Comparison of ENCODE assay signal across 1 cellular context in the genomic region with DNA sequence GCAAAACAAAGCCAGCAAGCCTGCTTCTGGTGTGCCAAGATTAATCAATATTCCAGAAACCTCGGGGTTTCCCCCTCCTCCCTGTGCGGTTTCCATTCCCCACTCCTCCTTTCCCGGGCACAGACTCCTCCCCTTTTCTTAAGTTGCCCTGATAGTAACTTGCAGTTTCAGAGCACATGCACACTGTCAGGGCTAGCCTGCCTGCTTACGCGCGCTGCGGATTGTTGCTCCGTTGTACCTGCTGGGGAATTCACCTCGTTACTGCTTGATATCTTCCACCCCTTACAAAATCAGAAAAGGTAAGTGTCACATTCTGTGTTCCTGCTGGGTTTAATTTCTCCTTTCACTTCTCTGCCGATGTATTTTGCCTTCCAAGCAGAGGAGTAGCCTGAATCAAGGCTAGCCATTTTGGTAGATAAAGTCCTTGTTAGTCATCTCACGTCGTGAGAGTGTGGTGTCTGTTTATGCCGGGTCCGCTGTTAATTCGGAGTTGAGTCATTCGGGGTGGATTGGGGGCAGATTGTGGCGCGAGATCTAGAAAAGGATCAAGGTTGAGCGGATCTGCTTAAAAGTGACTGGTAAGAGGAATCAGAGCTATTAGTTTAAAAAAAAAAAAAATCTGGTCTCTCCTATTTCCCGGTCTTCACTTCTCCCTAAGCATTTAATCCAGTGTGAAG.
A peak's percentile ranks its signal among the peaks of the same experiment; 100 is the strongest.
TF ChIP-seq lines count a peak whose summit lies in the region.

Gene SLC1A3 (plus strand): TSS at position 170 of the 677 bp plus-strand sequence. CDS start 1,818 bp downstream, outside the sequence.

TF ChIP-seq in HEK293, 187 proteins besides CTCF, POLR2A, EP300 and RAD21 (continued from another document and continues in another):
- TF ChIP-seq ZNF704 (tag by site-specific recombination; IDR thresholded peaks at IDR 0.05) (no peak), ZNF701 (tag by site-specific recombination; IDR thresholded peaks at IDR 0.05) (no peak), ZNF211 (tag by site-specific recombination; IDR thresholded peaks at IDR 0.05; ENCODE audit: low read depth) (no peak), ZBTB20 (tag by site-specific recombination; IDR thresholded peaks at IDR 0.05) (peak; percentile 86), ZNF404 (tag by site-specific recombination; IDR thresholded peaks at IDR 0.05) (no peak), ZSCAN30 (tag by site-specific recombination; IDR thresholded peaks at IDR 0.05) (peak; percentile 10; the same call in 1 of the 2 replicates), ZNF623 (tag by site-specific recombination; IDR thresholded peaks at IDR 0.05) (peak; percentile 25; the same call in 1 of the 2 replicates), HOXC10 (CRISPR knock-in tag; IDR thresholded peaks at IDR 0.05) (no peak), ZNF302 (tag by site-specific recombination; IDR thresholded peaks at IDR 0.05; ENCODE audit: low read depth) (no peak), ZNF76 (tag by site-specific recombination; IDR thresholded peaks at IDR 0.05; ENCODE audit: borderline replicate concordance, low read depth) (no peak), HOXA7 (CRISPR knock-in tag; IDR thresholded peaks at IDR 0.05; ENCODE audit: borderline replicate concordance) (no peak), KLF17 (tag by site-specific recombination; IDR thresholded peaks at IDR 0.05) (peak; percentile 77), ZNF837 (tag by site-specific recombination; IDR thresholded peaks at IDR 0.05) (0 out of 2 replicates have a peak, but pooled peaks have one; percentile 18), ZNF677 (tag by site-specific recombination; IDR thresholded peaks at IDR 0.05) (no peak), ZNF416 (tag by site-specific recombination; IDR thresholded peaks at IDR 0.05) (no peak), SETDB1 (IDR thresholded peaks at IDR 0.05; ENCODE audit: insufficient read length, low read length) (no peak), ZNF350 (tag by site-specific recombination; IDR thresholded peaks at IDR 0.05) (no peak), ZNF549 (tag by site-specific recombination; IDR thresholded peaks at IDR 0.05) (no peak), ZNF341 (tag by site-specific recombination; IDR thresholded peaks at IDR 0.05; ENCODE audit: low read depth) (0 out of 2 replicates have a peak, but pooled peaks have one; percentile 19), ZNF843 (tag by site-specific recombination; IDR thresholded peaks at IDR 0.05) (0 out of 2 replicates have a peak, but pooled peaks have one; percentile 38), ZBTB26 (tag by site-specific recombination; optimal IDR thresholded peaks at IDR 0.05) (peak; percentile 47), AEBP2 (tag by site-specific recombination; IDR thresholded peaks at IDR 0.05; ENCODE audit: borderline replicate concordance) (no peak), TCF7L2 (IDR thresholded peaks at IDR 0.05; ENCODE audit: borderline replicate concordance, low read depth, low read length) (no peak), WT1 (tag by site-specific recombination; IDR thresholded peaks at IDR 0.05) (0 out of 2 replicates have a peak, but pooled peaks have one; percentile 35), ZSCAN16 (tag by site-specific recombination; IDR thresholded peaks at IDR 0.05) (no peak), ZNF548 (tag by site-specific recombination; IDR thresholded peaks at IDR 0.05) (no peak), ZBTB1 (tag by site-specific recombination; IDR thresholded peaks at IDR 0.05) (no peak), PRDM1 (tag by site-specific recombination; IDR thresholded peaks at IDR 0.05) (peak; percentile 93), ZNF202 (tag by site-specific recombination; IDR thresholded peaks at IDR 0.05; ENCODE audit: borderline replicate concordance) (no peak), ZNF354C (tag by site-specific recombination; IDR thresholded peaks at IDR 0.05; ENCODE audit: borderline replicate concordance, low read depth) (no peak), ZNF175 (tag by site-specific recombination; IDR thresholded peaks at IDR 0.05) (no peak), ZNF561 (tag by site-specific recombination; IDR thresholded peaks at IDR 0.05; ENCODE audit: borderline replicate concordance) (no peak), ZBTB7A (tag by site-specific recombination; IDR thresholded peaks at IDR 0.05; ENCODE audit: low read depth) (no peak), ZFP37 (tag by site-specific recombination; IDR thresholded peaks at IDR 0.05) (peak; percentile 94), TRIM28 (IDR thresholded peaks at IDR 0.05; ENCODE audit: borderline replicate concordance, low read length) (peak; percentile 92), ZNF624 (tag by site-specific recombination; IDR thresholded peaks at IDR 0.05) (no peak), EGR2 (tag by site-specific recombination; IDR thresholded peaks at IDR 0.05; ENCODE audit: low read depth) (no peak), ZNF266 (tag by site-specific recombination; IDR thresholded peaks at IDR 0.05; ENCODE audit: low read depth) (no peak), ZNF184 (tag by site-specific recombination; IDR thresholded peaks at IDR 0.05) (peak; percentile 32), ZNF645 (tag by site-specific recombination; IDR thresholded peaks at IDR 0.05) (no peak), ZFHX2 (tag by site-specific recombination; conservative IDR thresholded peaks at IDR 0.05) (no peak), ZNF544 (tag by site-specific recombination; IDR thresholded peaks at IDR 0.05) (no peak), SP7 (tag by site-specific recombination; IDR thresholded peaks at IDR 0.05) (peak; percentile 76), ZNF221 (tag by site-specific recombination; IDR thresholded peaks at IDR 0.05; ENCODE audit: borderline replicate concordance) (no peak), ZFP41 (tag by site-specific recombination; IDR thresholded peaks at IDR 0.05; ENCODE audit: borderline replicate concordance) (no peak), ZNF48 (tag by site-specific recombination; IDR thresholded peaks at IDR 0.05) (no peak), ZNF274 (IDR thresholded peaks at IDR 0.05; ENCODE audit: low read length) (no peak), ZNF274 (tag by site-specific recombination; IDR thresholded peaks at IDR 0.05; ENCODE audit: borderline replicate concordance) (no peak), ZNF248 (tag by site-specific recombination; IDR thresholded peaks at IDR 0.05) (no peak)
- TF ChIP-seq, protein P1, sequence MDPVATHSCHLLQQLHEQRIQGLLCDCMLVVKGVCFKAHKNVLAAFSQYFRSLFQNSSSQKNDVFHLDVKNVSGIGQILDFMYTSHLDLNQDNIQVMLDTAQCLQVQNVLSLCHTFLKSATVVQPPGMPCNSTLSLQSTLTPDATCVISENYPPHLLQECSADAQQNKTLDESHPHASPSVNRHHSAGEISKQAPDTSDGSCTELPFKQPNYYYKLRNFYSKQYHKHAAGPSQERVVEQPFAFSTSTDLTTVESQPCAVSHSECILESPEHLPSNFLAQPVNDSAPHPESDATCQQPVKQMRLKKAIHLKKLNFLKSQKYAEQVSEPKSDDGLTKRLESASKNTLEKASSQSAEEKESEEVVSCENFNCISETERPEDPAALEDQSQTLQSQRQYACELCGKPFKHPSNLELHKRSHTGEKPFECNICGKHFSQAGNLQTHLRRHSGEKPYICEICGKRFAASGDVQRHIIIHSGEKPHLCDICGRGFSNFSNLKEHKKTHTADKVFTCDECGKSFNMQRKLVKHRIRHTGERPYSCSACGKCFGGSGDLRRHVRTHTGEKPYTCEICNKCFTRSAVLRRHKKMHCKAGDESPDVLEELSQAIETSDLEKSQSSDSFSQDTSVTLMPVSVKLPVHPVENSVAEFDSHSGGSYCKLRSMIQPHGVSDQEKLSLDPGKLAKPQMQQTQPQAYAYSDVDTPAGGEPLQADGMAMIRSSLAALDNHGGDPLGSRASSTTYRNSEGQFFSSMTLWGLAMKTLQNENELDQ (tag by site-specific recombination; IDR thresholded peaks at IDR 0.05; ENCODE audit: low read depth) = no peak
- TF ChIP-seq, protein P2, sequence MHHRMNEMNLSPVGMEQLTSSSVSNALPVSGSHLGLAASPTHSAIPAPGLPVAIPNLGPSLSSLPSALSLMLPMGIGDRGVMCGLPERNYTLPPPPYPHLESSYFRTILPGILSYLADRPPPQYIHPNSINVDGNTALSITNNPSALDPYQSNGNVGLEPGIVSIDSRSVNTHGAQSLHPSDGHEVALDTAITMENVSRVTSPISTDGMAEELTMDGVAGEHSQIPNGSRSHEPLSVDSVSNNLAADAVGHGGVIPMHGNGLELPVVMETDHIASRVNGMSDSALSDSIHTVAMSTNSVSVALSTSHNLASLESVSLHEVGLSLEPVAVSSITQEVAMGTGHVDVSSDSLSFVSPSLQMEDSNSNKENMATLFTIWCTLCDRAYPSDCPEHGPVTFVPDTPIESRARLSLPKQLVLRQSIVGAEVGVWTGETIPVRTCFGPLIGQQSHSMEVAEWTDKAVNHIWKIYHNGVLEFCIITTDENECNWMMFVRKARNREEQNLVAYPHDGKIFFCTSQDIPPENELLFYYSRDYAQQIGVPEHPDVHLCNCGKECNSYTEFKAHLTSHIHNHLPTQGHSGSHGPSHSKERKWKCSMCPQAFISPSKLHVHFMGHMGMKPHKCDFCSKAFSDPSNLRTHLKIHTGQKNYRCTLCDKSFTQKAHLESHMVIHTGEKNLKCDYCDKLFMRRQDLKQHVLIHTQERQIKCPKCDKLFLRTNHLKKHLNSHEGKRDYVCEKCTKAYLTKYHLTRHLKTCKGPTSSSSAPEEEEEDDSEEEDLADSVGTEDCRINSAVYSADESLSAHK (tag by site-specific recombination; IDR thresholded peaks at IDR 0.05) = peak; percentile 89
- TF ChIP-seq, protein P3, sequence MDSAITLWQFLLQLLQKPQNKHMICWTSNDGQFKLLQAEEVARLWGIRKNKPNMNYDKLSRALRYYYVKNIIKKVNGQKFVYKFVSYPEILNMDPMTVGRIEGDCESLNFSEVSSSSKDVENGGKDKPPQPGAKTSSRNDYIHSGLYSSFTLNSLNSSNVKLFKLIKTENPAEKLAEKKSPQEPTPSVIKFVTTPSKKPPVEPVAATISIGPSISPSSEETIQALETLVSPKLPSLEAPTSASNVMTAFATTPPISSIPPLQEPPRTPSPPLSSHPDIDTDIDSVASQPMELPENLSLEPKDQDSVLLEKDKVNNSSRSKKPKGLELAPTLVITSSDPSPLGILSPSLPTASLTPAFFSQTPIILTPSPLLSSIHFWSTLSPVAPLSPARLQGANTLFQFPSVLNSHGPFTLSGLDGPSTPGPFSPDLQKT (IDR thresholded peaks at IDR 0.05; ENCODE audit: borderline replicate concordance, low read depth, low read length) = no peak
- TF ChIP-seq, protein P4, sequence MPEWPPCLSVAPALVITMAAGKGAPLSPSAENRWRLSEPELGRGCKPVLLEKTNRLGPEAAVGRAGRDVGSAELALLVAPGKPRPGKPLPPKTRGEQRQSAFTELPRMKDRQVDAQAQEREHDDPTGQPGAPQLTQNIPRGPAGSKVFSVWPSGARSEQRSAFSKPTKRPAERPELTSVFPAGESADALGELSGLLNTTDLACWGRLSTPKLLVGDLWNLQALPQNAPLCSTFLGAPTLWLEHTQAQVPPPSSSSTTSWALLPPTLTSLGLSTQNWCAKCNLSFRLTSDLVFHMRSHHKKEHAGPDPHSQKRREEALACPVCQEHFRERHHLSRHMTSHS (tag by site-specific recombination; IDR thresholded peaks at IDR 0.05) = no peak
